ENCODE assay signal across 8 cellular contexts in the genomic region with DNA sequence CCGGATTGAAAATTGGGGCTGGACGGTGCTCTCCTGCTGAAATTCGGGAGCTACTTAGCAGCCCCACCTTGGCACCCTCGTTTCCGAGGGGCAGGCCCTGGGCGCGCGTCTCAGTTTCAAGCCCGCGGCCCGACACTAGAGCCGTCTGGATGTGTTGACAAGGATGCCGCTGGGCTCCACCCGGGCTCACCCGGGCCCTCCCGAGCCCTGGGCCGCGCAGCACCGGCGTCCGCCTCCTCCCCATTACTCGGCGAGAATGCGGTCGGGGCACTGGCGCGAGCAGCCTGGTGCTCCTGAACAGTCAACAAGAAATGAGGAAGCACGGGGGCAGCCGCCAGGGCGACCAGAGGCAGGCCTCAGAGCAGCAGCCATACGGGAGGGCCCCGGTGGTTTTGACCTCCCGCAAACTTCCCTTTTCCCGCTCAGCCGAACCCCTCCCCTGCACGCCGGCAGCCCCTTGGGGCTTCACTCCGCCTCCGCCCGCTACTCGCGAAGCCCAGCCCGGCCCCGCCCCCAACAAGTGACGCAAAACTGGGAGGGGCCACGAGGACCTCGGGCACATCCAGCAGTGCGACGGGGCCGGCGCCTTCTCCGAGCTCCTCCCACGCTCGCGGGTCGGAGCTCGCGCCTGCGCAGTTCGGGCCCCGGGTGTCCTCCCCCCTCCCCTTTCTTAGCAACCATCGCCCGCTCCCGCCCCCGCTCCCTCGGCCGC. TPM values are rescaled to one million over a fixed set of nuclear protein-coding genes. Genes with fewer than 3 reads are reported as not detected.
A peak's percentile ranks its signal among the peaks of the same experiment; 100 is the strongest.
DNase-seq lines count a peak whose midpoint lies in the region; ATAC-seq lines count a peak whose summit lies in the region.

No MANE protein-coding gene starts in this region.

- ATAC-seq in GM19043 (IDR thresholded peaks at IDR 0.05; ENCODE audit: low read depth, unreplicated experiment): peak; percentile 70
- ATAC-seq in HG03354 (IDR thresholded peaks at IDR 0.05; ENCODE audit: poor library complexity, severe bottlenecking, unreplicated experiment): peak; percentile 84

- peak; percentile 99 for DNase-seq in Ammon's horn (ENCODE audit: low spot score)
- peak; percentile 96 for DNase-seq in NCI-H446 treated with DMSO at 0.1 percent for 48 hours (lab: John Stamatoyannopoulos, UW)
- DNase-seq in activated CD4-positive, alpha-beta T cell treated with anti-CD3 and anti-CD28 coated beads for 1 hour: peak; percentile 99
- DNase-seq in cerebellum (ENCODE audit: low spot score): peak; percentile 99
- peak; percentile 96 for DNase-seq in kidney glomerular epithelial cell (lab: John Stamatoyannopoulos, UW)
- DNase-seq in stimulated activated CD4-positive, alpha-beta T cell treated with anti-CD3 and anti-CD28 coated beads, Interleukin-15, amount 100 ng/mL, for 48 hours (ENCODE audit: low read depth in 2 of 2): peak; percentile 99

RNA-seq across cellular contexts. Expression of a gene that starts 0.4 kb away (rescaled TPM):
- 73.1 TPM for total RNA-seq in cerebellum

Comparison
In these comparisons a context has a peak if more than half of its experiments do, and no peak if none do; other contexts are left out.
1. Peak in every context shown above with its lines: DNase-seq and ATAC-seq.